8 cellular contexts compared by ENCODE assay signal in genomic region chr19:44903602-44904425, GRCh38. TPM values are rescaled to one million over a fixed set of nuclear protein-coding genes. Genes with fewer than 3 reads are reported as not detected.
DNase-seq lines count a peak whose midpoint lies in the region; ATAC-seq and TF ChIP-seq lines count a peak whose summit lies in the region.

No MANE protein-coding gene starts in this region.

- peaks cover 10% of the 10 kb centered on the region for H3K4me1 Mint-ChIP-seq in activated CD8-positive, alpha-beta T cell treated with anti-CD3 and anti-CD28 coated beads for 36 hours (ENCODE audit: low read depth)
- peaks cover 8% of the 10 kb centered on the region for H3K4me1 Mint-ChIP-seq in memory B cell

- ATAC-seq in activated CD8-positive, alpha-beta T cell treated with anti-CD3 and anti-CD28 coated beads for 36 hours, result peak; percentile 71
- peak; percentile 71 for ATAC-seq in memory B cell (ENCODE audit: low read depth)
- ATAC-seq in HG02798 (IDR thresholded peaks at IDR 0.05; ENCODE audit: poor library complexity, unreplicated experiment), result no peak

- peaks cover 21% of the 10 kb centered on the region for H3K36me3 Mint-ChIP-seq in activated CD8-positive, alpha-beta T cell treated with anti-CD3 and anti-CD28 coated beads for 36 hours (ENCODE audit: low read depth)
- H3K36me3 Mint-ChIP-seq in memory B cell, result peaks cover 9% of the 10 kb centered on the region

- H3K4me3 Mint-ChIP-seq in activated CD8-positive, alpha-beta T cell treated with anti-CD3 and anti-CD28 coated beads for 36 hours, result no peak overlapping the region
- H3K4me3 Mint-ChIP-seq in memory B cell, result no peak overlapping the region

- intact Hi-C loops in activated CD8-positive, alpha-beta T cell treated with anti-CD3 and anti-CD28 coated beads for 36 hours (cut with micrococcal nuclease), result loop anchor here (5.0 kb wide), 1 partner anchor 48 kb away; no protein-coding TSS in a partner anchor

- POLR2A ChIA-PET in activated CD8-positive, alpha-beta T cell treated with anti-CD3 and anti-CD28 coated beads for 36 hours (lab: Charles Lee), result interaction anchor here (0.8 to 4.1 kb wide), 7 partner anchors 9 to 100 kb away, joined by 3 to 27 read pairs (median 4); partner anchors contain the start of gene TOMM40

- peak; percentile 97 for TF ChIP-seq CTCF in activated CD8-positive, alpha-beta T cell treated with anti-CD3 and anti-CD28 coated beads for 36 hours (IDR thresholded peaks at IDR 0.05)

- CTCF ChIA-PET in activated CD8-positive, alpha-beta T cell treated with anti-CD3 and anti-CD28 coated beads for 36 hours (lab: Charles Lee), result interaction anchor here (0.7 to 6.0 kb wide), 11 partner anchors 11 to 156 kb away, joined by 3 to 46 read pairs (median 4); partner anchors contain the start of gene TOMM40

- no peaks in the 10 kb centered on the region for H3K9me3 Mint-ChIP-seq in activated CD8-positive, alpha-beta T cell treated with anti-CD3 and anti-CD28 coated beads for 36 hours
- H3K9me3 Mint-ChIP-seq in memory B cell, result no peaks in the 10 kb centered on the region

- peak; percentile 32 to 70 for DNase-seq in NCI-H446 (lab: John Stamatoyannopoulos, UW)
- no peak for DNase-seq in NCI-H446 treated with DMSO at 0.1 percent for 48 hours (lab: John Stamatoyannopoulos, UW)
- DNase-seq in NCI-H748 (lab: John Stamatoyannopoulos, UW; ENCODE audit: unreplicated experiment), result peak; percentile 58
- DNase-seq in activated CD8-positive, alpha-beta T cell treated with anti-CD3 and anti-CD28 coated beads for 36 hours, result peak; percentile 83
- DNase-seq in effector CD4-positive, alpha-beta T cell, result peak; percentile 68
- DNase-seq in memory B cell (ENCODE audit: low spot score in 2 of 2), result peak; percentile 83 to 93
- peak; percentile 46 to 50 for DNase-seq in stimulated activated CD8-positive, alpha-beta memory T cell treated with anti-CD3 and anti-CD28 coated beads, Interleukin-4, amount 100 ng/mL, for 1 hour (ENCODE audit: low read depth in 2 of 2, low spot score in 1 of 2)

- peaks cover 19% of the 10 kb centered on the region for H3K27me3 Mint-ChIP-seq in activated CD8-positive, alpha-beta T cell treated with anti-CD3 and anti-CD28 coated beads for 36 hours
- H3K27me3 Mint-ChIP-seq in memory B cell, result peaks cover 11% of the 10 kb centered on the region

- no peak overlapping the region for H3K27ac Mint-ChIP-seq in activated CD8-positive, alpha-beta T cell treated with anti-CD3 and anti-CD28 coated beads for 36 hours
- H3K27ac Mint-ChIP-seq in memory B cell, result no peak overlapping the region

RNA-seq across cellular contexts. Expression of gene APOE, which starts 1.8 kb away (rescaled TPM):
- total RNA-seq in activated CD8-positive, alpha-beta T cell treated with anti-CD3 and anti-CD28 coated beads for 36 hours, result 1 to 10 TPM in 1 of 2 experiments, under 1 TPM in 1; 0.87 to 1.2 TPM

RNA-seq across cellular contexts. Expression of gene APOC1, which starts 10.6 kb away (rescaled TPM):
- total RNA-seq in activated CD8-positive, alpha-beta T cell treated with anti-CD3 and anti-CD28 coated beads for 36 hours, result 1 to 10 TPM; 2.5 to 3.6 TPM

RNA-seq across cellular contexts. Expression of gene TOMM40, which starts 12.8 kb away (rescaled TPM):
- 100 to 1,000 TPM; 134 to 138 TPM for total RNA-seq in activated CD8-positive, alpha-beta T cell treated with anti-CD3 and anti-CD28 coated beads for 36 hours

RNA-seq across cellular contexts. Expression of gene APOC4, which starts 38.2 kb away (rescaled TPM):
- not detected for total RNA-seq in activated CD8-positive, alpha-beta T cell treated with anti-CD3 and anti-CD28 coated beads for 36 hours

RNA-seq across cellular contexts. Expression of gene APOC2, which starts 42.0 kb away (rescaled TPM):
- not detected for total RNA-seq in activated CD8-positive, alpha-beta T cell treated with anti-CD3 and anti-CD28 coated beads for 36 hours
